ENCODE assay signal across 12 cellular contexts in the genomic region with DNA sequence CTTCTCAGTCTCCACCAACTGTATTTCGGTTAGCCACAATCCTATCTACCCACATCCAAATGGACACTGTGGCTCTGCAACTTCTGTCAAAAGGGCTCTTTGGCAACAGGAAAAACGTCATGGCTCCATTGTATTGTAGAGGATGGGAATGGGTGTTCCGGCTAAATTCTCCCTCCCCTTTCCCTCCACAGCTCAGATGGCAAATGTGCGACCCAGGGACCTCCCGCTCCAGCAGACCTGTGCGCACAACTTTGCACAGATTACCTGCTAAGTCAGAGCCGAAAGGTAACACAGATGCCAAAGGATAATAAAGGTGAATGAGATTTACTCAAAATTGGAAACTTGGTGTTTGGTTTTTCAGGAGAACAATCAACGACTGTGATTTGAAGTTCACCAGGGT. TPM values are rescaled to one million over a fixed set of nuclear protein-coding genes. Genes with fewer than 3 reads are reported as not detected.
DNase-seq lines count a peak whose midpoint lies in the region; ATAC-seq and TF ChIP-seq lines count a peak whose summit lies in the region.
"Had no signal": no experiment of that assay in that cellular context is flagged by ENCODE, and none has a peak within 500 bp of the region (broad histone marks: within the 10 kb centered on the region; RNA-seq: fewer than 3 reads in every experiment).

No MANE protein-coding gene starts in this region.

- H3K4me3 Mint-ChIP-seq in naive thymus-derived CD4-positive, alpha-beta T cell: peak overlapping the region; percentile 56 to 80 (median 76)

- H3K36me3 ChIP-seq in naive thymus-derived CD4-positive, alpha-beta T cell (ENCODE audit: control insufficient read depth in 2 of 3, insufficient read depth in 3 of 3, low read length in 3 of 3): no peaks in the 10 kb centered on the region
- H3K36me3 ChIP-seq: SJCRH30 had no signal

- H3K4me1 Mint-ChIP-seq in naive thymus-derived CD4-positive, alpha-beta T cell: peaks cover 10 to 21% (median 15%) of the 10 kb centered on the region in 7 donors

- H3K27me3 ChIP-seq in naive thymus-derived CD4-positive, alpha-beta T cell (ENCODE audit: control insufficient read depth in 2 of 2, insufficient read depth in 2 of 2, low read length in 2 of 2): peaks cover 4 to 7% of the 10 kb centered on the region in 2 donors
- H3K27me3 ChIP-seq: SJCRH30 had no signal

- peak overlapping the region in 1 of 9 donors; percentile 17 for H3K27ac Mint-ChIP-seq in naive thymus-derived CD4-positive, alpha-beta T cell

- peaks cover 0 to 9% (median 0%) of the 10 kb centered on the region in 11 donors for H3K9me3 Mint-ChIP-seq in naive thymus-derived CD4-positive, alpha-beta T cell

- peak; percentile 31 for ATAC-seq in left ventricle myocardium superior
- no peak for ATAC-seq in naive thymus-derived CD4-positive, alpha-beta T cell
- no peak for ATAC-seq in GM18520 (IDR thresholded peaks at IDR 0.05; ENCODE audit: unreplicated experiment)
- ATAC-seq in GM19035 (IDR thresholded peaks at IDR 0.05; ENCODE audit: unreplicated experiment): no peak

- DNase-seq in left ventricle myocardium superior: no peak
- DNase-seq in cardiac septum (ENCODE audit: low spot score): no peak
- DNase-seq in coronary artery (ENCODE audit: low spot score): no peak
- no peak for DNase-seq in naive thymus-derived CD4-positive, alpha-beta T cell
- no peak for DNase-seq in cerebellar nuclear complex (lab: John Stamatoyannopoulos, UW)
- no peak for DNase-seq in stimulated activated CD4-positive, alpha-beta T cell treated with anti-CD3 and anti-CD28 coated beads, Interleukin-1b, Interleukin-23, amount 100 ng/mL, for 48 hours
- DNase-seq: hippocampal formation, IMR-90, NCI-H226, SJCRH30 had no signal

- peaks cover 0 to 9% (median 0%) of the 10 kb centered on the region in 5 donors for H3K36me3 Mint-ChIP-seq in naive thymus-derived CD4-positive, alpha-beta T cell

- CTCF ChIA-PET in naive thymus-derived CD4-positive, alpha-beta T cell (lab: Charles Lee): no interaction called here

- peaks cover 3 to 7% of the 10 kb centered on the region in 2 donors for H3K4me1 ChIP-seq in naive thymus-derived CD4-positive, alpha-beta T cell (ENCODE audit: control insufficient read depth in 2 of 2, insufficient read depth in 2 of 2, low read length in 2 of 2)

- POLR2A ChIA-PET in naive thymus-derived CD4-positive, alpha-beta T cell (lab: Charles Lee): no interaction called here

- H3K9me3 ChIP-seq in naive thymus-derived CD4-positive, alpha-beta T cell (ENCODE audit: control insufficient read depth in 2 of 3, low read length in 3 of 3): no peaks in the 10 kb centered on the region
- H3K9me3 ChIP-seq: SJCRH30 had no signal

- peak overlapping the region; percentile 76 for H3K4me3 ChIP-seq in coronary artery
- H3K4me3 ChIP-seq in naive thymus-derived CD4-positive, alpha-beta T cell (ENCODE audit: low read length): no peak overlapping the region
- H3K4me3 ChIP-seq: SJCRH30 had no signal

- intact Hi-C loops in left ventricle myocardium superior (cut with micrococcal nuclease) (no loop called here), cardiac septum (cut with DNase I) (loop anchor here (5.0 to 10.0 kb wide), 2 partner anchors 48 to 280 kb away; no protein-coding TSS in a partner anchor)
- intact Hi-C loops in naive thymus-derived CD4-positive, alpha-beta T cell (cut with micrococcal nuclease): loop anchor here in 1 of 2 donors (5.0 kb wide), 3 partner anchors 233 to 707 kb away; no protein-coding TSS in a partner anchor

- H3K27me3 Mint-ChIP-seq in naive thymus-derived CD4-positive, alpha-beta T cell: peaks cover 66 to 85% (median 71%) of the 10 kb centered on the region in 5 donors

- TF ChIP-seq CTCF in coronary artery (IDR thresholded peaks at IDR 0.05): no peak

- peak overlapping the region in 1 of 2 donors; percentile 2 for H3K27ac ChIP-seq in coronary artery
- H3K27ac ChIP-seq in naive thymus-derived CD4-positive, alpha-beta T cell (ENCODE audit: low read depth, low read length): no peak overlapping the region
- H3K27ac ChIP-seq: SJCRH30 had no signal

RNA-seq across cellular contexts. Expression of a gene that starts 0.9 kb away (rescaled TPM):
- 2.1 TPM for total RNA-seq in left ventricle myocardium superior
- total RNA-seq in cardiac septum: 1.9 TPM
- under 1 TPM; 0.15 to 0.36 (median 0.22) TPM for total RNA-seq in naive thymus-derived CD4-positive, alpha-beta T cell
- polyA plus RNA-seq in naive thymus-derived CD4-positive, alpha-beta T cell: not detected
- total RNA-seq: IMR-90, SJCRH30 had no signal
- polyA plus RNA-seq: IMR-90 had no signal
